In the genomic region with DNA sequence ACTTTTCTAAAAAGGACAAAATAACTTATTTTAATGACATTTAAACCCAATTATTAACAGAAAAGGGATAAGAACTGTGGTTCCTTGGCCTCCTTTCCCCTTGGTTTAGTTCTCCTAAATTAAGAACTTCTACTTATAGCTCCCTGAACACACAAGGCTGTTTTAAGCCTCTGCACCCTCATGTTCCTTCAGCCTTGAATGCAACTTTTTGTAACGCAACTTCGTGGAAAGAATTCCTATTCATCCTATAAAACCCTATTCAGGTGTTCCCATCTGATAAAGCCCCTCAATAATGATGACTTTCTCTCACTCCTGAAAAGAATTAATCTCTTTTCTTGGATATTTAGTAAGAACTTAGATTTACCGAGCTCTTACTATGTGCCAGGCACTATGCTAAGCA, we compare ENCODE assay signal across 1 cellular context.
TF ChIP-seq lines count a peak whose summit lies in the region.

No MANE protein-coding gene starts in this region.

TF ChIP-seq in liver, 16 proteins besides CTCF, POLR2A, EP300 and RAD21 (continued from another document):
- TF ChIP-seq JUND (IDR thresholded peaks at IDR 0.05) (no peak), GABPA (IDR thresholded peaks at IDR 0.05 in 1 of 2, conservative IDR thresholded peaks at IDR 0.05 in 1 of 2) (no peak), NR2F2 (IDR thresholded peaks at IDR 0.05) (no peak), SP1 (IDR thresholded peaks at IDR 0.05) (no peak)
- TF ChIP-seq, protein P1, sequence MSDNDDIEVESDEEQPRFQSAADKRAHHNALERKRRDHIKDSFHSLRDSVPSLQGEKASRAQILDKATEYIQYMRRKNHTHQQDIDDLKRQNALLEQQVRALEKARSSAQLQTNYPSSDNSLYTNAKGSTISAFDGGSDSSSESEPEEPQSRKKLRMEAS (IDR thresholded peaks at IDR 0.05): no peak
- TF ChIP-seq, protein P2, sequence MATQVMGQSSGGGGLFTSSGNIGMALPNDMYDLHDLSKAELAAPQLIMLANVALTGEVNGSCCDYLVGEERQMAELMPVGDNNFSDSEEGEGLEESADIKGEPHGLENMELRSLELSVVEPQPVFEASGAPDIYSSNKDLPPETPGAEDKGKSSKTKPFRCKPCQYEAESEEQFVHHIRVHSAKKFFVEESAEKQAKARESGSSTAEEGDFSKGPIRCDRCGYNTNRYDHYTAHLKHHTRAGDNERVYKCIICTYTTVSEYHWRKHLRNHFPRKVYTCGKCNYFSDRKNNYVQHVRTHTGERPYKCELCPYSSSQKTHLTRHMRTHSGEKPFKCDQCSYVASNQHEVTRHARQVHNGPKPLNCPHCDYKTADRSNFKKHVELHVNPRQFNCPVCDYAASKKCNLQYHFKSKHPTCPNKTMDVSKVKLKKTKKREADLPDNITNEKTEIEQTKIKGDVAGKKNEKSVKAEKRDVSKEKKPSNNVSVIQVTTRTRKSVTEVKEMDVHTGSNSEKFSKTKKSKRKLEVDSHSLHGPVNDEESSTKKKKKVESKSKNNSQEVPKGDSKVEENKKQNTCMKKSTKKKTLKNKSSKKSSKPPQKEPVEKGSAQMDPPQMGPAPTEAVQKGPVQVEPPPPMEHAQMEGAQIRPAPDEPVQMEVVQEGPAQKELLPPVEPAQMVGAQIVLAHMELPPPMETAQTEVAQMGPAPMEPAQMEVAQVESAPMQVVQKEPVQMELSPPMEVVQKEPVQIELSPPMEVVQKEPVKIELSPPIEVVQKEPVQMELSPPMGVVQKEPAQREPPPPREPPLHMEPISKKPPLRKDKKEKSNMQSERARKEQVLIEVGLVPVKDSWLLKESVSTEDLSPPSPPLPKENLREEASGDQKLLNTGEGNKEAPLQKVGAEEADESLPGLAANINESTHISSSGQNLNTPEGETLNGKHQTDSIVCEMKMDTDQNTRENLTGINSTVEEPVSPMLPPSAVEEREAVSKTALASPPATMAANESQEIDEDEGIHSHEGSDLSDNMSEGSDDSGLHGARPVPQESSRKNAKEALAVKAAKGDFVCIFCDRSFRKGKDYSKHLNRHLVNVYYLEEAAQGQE (IDR thresholded peaks at IDR 0.05): no peak
